Comparison of ENCODE assay signal across 8 cellular contexts in the genomic region with DNA sequence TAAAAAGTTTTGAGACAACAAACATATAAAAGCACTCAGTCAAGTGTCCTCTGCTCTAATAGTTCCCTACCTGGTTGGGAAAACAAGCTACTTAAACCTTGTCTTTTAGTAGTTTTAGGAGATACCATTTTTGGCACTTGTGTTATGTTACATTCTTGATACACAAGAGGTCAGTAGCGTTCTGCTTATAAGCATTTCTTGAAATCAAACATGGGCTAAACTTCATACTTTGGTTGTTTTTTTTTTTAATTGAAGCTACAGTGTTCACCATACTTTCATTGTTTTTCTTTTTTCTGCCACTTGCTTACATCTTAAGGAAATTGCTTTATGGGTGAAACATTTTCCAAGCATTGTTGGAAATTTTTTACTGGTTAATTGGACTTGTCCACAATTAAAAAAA. TPM values are rescaled to one million over a fixed set of nuclear protein-coding genes. Genes with fewer than 3 reads are reported as not detected.
DNase-seq lines count a peak whose midpoint lies in the region; ATAC-seq and TF ChIP-seq lines count a peak whose summit lies in the region.

No MANE protein-coding gene starts in this region.

- peak; percentile 15 for DNase-seq in KG1 (lab: John Stamatoyannopoulos, UW)
- peak; percentile 63 for DNase-seq in SK-N-MC (ENCODE audit: low read depth, low spot score)
- peak; percentile 12 for DNase-seq in hepatic stellate cell (ENCODE audit: low spot score)
- no peak for DNase-seq in activated CD4-positive, alpha-beta T cell treated with anti-CD3 and anti-CD28 coated beads, Interleukin-2, amount 50 U/mL, for 1 hour
- no peak for DNase-seq in NK-92 (lab: John Stamatoyannopoulos, UW; ENCODE audit: unreplicated experiment)

- ATAC-seq in esophagus mucosa (no peak), HG02588 (IDR thresholded peaks at IDR 0.05; ENCODE audit: unreplicated experiment) (no peak)

- no peaks in the 10 kb centered on the region for H3K4me1 ChIP-seq in DOHH2 (ENCODE audit: control insufficient read depth, low read length)

- H3K9ac ChIP-seq in SK-N-MC (ENCODE audit: insufficient read length): peak overlapping the region; percentile 54

- H3K4me3 ChIP-seq in DOHH2 (ENCODE audit: low read length) (no peak overlapping the region), SK-N-MC (peak overlapping the region; percentile 14; the same call in 1 of the 2 replicates)

- H3K9me2 ChIP-seq in DOHH2 (replicated peaks; ENCODE audit: control insufficient read depth, low read length): no peaks in the 10 kb centered on the region

- H3K9me3 ChIP-seq in DOHH2 (ENCODE audit: control insufficient read depth, insufficient read depth, low read length) (no peaks in the 10 kb centered on the region), SK-N-MC (ENCODE audit: low read depth, low read length) (no peaks in the 10 kb centered on the region)

- H3K4me2 ChIP-seq in DOHH2 (ENCODE audit: low read length): no peak overlapping the region

- H3K27ac ChIP-seq in DOHH2 (ENCODE audit: low read depth, low read length): no peak overlapping the region
- peak overlapping the region; percentile 60 for H3K27ac ChIP-seq in SK-N-MC

- no peaks in the 10 kb centered on the region for H3K27me3 ChIP-seq in DOHH2 (ENCODE audit: control insufficient read depth, low read length)

- H3K79me2 ChIP-seq in DOHH2 (ENCODE audit: control insufficient read depth, low read length): no peaks in the 10 kb centered on the region

- no peaks in the 10 kb centered on the region for H4K20me1 ChIP-seq in DOHH2 (ENCODE audit: control insufficient read depth, insufficient read depth, low read depth, low read length)

- H3K36me3 ChIP-seq in DOHH2 (ENCODE audit: control insufficient read depth, low read length) (no peaks in the 10 kb centered on the region), SK-N-MC (ENCODE audit: insufficient read depth, low read length) (peaks cover 3% of the 10 kb centered on the region)

- no peaks in the 10 kb centered on the region for H3F3A ChIP-seq in DOHH2 (ENCODE audit: control insufficient read depth, insufficient read depth)

- peak; percentile 52 for TF ChIP-seq CTCF in DOHH2 (IDR thresholded peaks at IDR 0.05; ENCODE audit: low read depth, low read length, poor library complexity, severe bottlenecking)

RNA-seq across cellular contexts. Expression of gene NHLRC3, which starts 12.9 kb away (rescaled TPM):
- 7.6 TPM for total RNA-seq in esophagus mucosa

RNA-seq across cellular contexts. Expression of gene PROSER1, which starts 13.3 kb away (rescaled TPM):
- 19.6 TPM for total RNA-seq in esophagus mucosa

Comparison
In these comparisons a context has a peak if more than half of its experiments do, and no peak if none do; other contexts are left out.
1. DNase-seq: peak in KG1 (single experiment), SK-N-MC (single experiment) and hepatic stellate cell (single experiment); none in activated CD4-positive, alpha-beta T cell treated with anti-CD3 and anti-CD28 coated beads, Interleukin-2, amount 50 U/mL, for 1 hour (single experiment) and NK-92 (single experiment).